In genomic region chr7:81819861-81820260, GRCh38 we compare ENCODE assay signal across 19 cellular contexts. TPM values are rescaled to one million over a fixed set of nuclear protein-coding genes. Genes with fewer than 3 reads are reported as not detected.
DNase-seq lines count a peak whose midpoint lies in the region; ATAC-seq, FAIRE-seq and TF ChIP-seq lines count a peak whose summit lies in the region.
"Had no signal": no experiment of that assay in that cellular context is flagged by ENCODE, and none has a peak within 500 bp of the region (broad histone marks: within the 10 kb centered on the region; RNA-seq: fewer than 3 reads in every experiment).

No MANE protein-coding gene starts in this region.

- H3K9me3 Mint-ChIP-seq in astrocyte (ENCODE audit: unreplicated experiment) (no peaks in the 10 kb centered on the region), WTC11 (no peaks in the 10 kb centered on the region)
- H3K9me3 Mint-ChIP-seq: H9 had no signal

- no peaks in the 10 kb centered on the region for H3K9me3 ChIP-seq in astrocyte (ENCODE audit: insufficient read depth, low read depth, low read length)
- H3K9me3 ChIP-seq: BE2C had no signal

- H3K4me3 Mint-ChIP-seq in astrocyte (ENCODE audit: unreplicated experiment) (no peak overlapping the region), WTC11 (no peak overlapping the region)
- H3K4me3 Mint-ChIP-seq: CD4-positive, alpha-beta memory T cell; H9 had no signal

- H3K27me3 ChIP-seq in astrocyte (ENCODE audit: insufficient read depth, low read length) = no peaks in the 10 kb centered on the region
- H3K27me3 ChIP-seq: BE2C had no signal

- DNase-seq in LHCN-M2 (ENCODE audit: low read depth) = peak; percentile 18
- DNase-seq in astrocyte (ENCODE audit: low read depth) = peak; percentile 26
- peak; percentile 18 for DNase-seq in fibroblast of mammary gland (ENCODE audit: low read depth)
- no peak for DNase-seq in WTC11 (ENCODE audit: low spot score)
- no peak for DNase-seq in NCI-H1436 treated with DMSO at 0.1 percent for 48 hours (lab: John Stamatoyannopoulos, UW)
- DNase-seq: BE2C; CD4-positive, alpha-beta memory T cell; DND-41; GDM1; GOT3; H9 had no signal

- H3K27me3 Mint-ChIP-seq in astrocyte (ENCODE audit: low read depth, unreplicated experiment) = no peaks in the 10 kb centered on the region
- no peaks in the 10 kb centered on the region for H3K27me3 Mint-ChIP-seq in WTC11 (ENCODE audit: low read depth)
- H3K27me3 Mint-ChIP-seq: CD4-positive, alpha-beta memory T cell had no signal

- no peaks in the 10 kb centered on the region for H3K36me3 Mint-ChIP-seq in astrocyte (ENCODE audit: low read depth, unreplicated experiment)
- H3K36me3 Mint-ChIP-seq in WTC11 = no peaks in the 10 kb centered on the region
- H3K36me3 Mint-ChIP-seq: CD4-positive, alpha-beta memory T cell had no signal

- POLR2A ChIA-PET in WTC11 (lab: Charles Lee) = no interaction called here

- H2AFZ ChIP-seq in astrocyte (ENCODE audit: low read depth, low read length) = no peak overlapping the region

- H3K36me3 ChIP-seq in astrocyte (ENCODE audit: insufficient read depth, low read length) = no peaks in the 10 kb centered on the region
- H3K36me3 ChIP-seq: BE2C had no signal

- no peak overlapping the region for H3K9ac ChIP-seq in astrocyte (ENCODE audit: low read length)

- CTCF ChIA-PET in WTC11 (lab: Charles Lee) = no interaction called here

- no peak for ATAC-seq in HG02763 (IDR thresholded peaks at IDR 0.05; ENCODE audit: unreplicated experiment)
- no peak for ATAC-seq in WTC11
- ATAC-seq in HG03095 (IDR thresholded peaks at IDR 0.05; ENCODE audit: unreplicated experiment) = no peak
- ATAC-seq: HepG2 had no signal

- H3K27ac Mint-ChIP-seq in astrocyte (ENCODE audit: unreplicated experiment) (no peak overlapping the region), WTC11 (no peak overlapping the region)
- H3K27ac Mint-ChIP-seq: CD4-positive, alpha-beta memory T cell; H9 had no signal

- TF ChIP-seq CTCF in astrocyte (IDR thresholded peaks at IDR 0.05; ENCODE audit: insufficient read depth, low read depth, low read length) (no peak), fibroblast of mammary gland (conservative IDR thresholded peaks at IDR 0.05; ENCODE audit: control insufficient read depth, insufficient read depth, low read depth, low read length) (no peak), WTC11 (IDR thresholded peaks at IDR 0.05) (no peak)

- H4K20me1 ChIP-seq in astrocyte (ENCODE audit: insufficient read depth, low read length) = no peaks in the 10 kb centered on the region

- H3K4me1 ChIP-seq in astrocyte (ENCODE audit: insufficient read depth, low read length) = no peaks in the 10 kb centered on the region

- no peak for FAIRE-seq in astrocyte (lab: Jason Lieb, UNC)
- FAIRE-seq: A204.1, GM12892, GM19239, HepG2, HTR-8/SVneo had no signal

- no peak overlapping the region for H3K27ac ChIP-seq in astrocyte (ENCODE audit: low read depth, low read length)
- H3K27ac ChIP-seq: C4-2B had no signal

- no peaks in the 10 kb centered on the region for H3K79me2 ChIP-seq in astrocyte (ENCODE audit: insufficient read depth, low read length)

- H3K4me2 ChIP-seq in astrocyte (ENCODE audit: low read length) = no peak overlapping the region

- no peaks in the 10 kb centered on the region for H3K4me1 Mint-ChIP-seq in astrocyte (ENCODE audit: low read depth, unreplicated experiment)
- H3K4me1 Mint-ChIP-seq in WTC11 = no peaks in the 10 kb centered on the region
- H3K4me1 Mint-ChIP-seq: CD4-positive, alpha-beta memory T cell; H9 had no signal

- no peak overlapping the region for H3K4me3 ChIP-seq in astrocyte (ENCODE audit: insufficient read depth, low read depth, low read length)
- no peak overlapping the region for H3K4me3 ChIP-seq in fibroblast of mammary gland (ENCODE audit: control insufficient read depth, low read depth, low read length)

TF ChIP-seq in WTC11, 78 proteins besides CTCF, POLR2A, EP300 and RAD21:
- TF ChIP-seq PRRX2 (CRISPR knock-in tag; IDR thresholded peaks at IDR 0.05) (no peak), ZNF281 (CRISPR knock-in tag; IDR thresholded peaks at IDR 0.05) (no peak), MLX (CRISPR knock-in tag; IDR thresholded peaks at IDR 0.05) (no peak), ZSCAN18 (CRISPR knock-in tag; IDR thresholded peaks at IDR 0.05) (no peak)

RNA-seq across cellular contexts. Expression of gene HGF, which starts 50.0 kb away (rescaled TPM):
- total RNA-seq in LHCN-M2 (2014; rRNA removed) (11.5 and 13.0 TPM in 2 replicates), astrocyte (not detected in 2 replicates), WTC11 (2021) (0.32 to 0.76 TPM (median 0.72 TPM) in 3 replicates)
- 0.04 TPM for polyA plus RNA-seq in LHCN-M2 (2012)
- total RNA-seq: CD4-positive, alpha-beta memory T cell; HepG2 had no signal
- polyA plus RNA-seq: CD4-positive, alpha-beta memory T cell; HepG2 had no signal

Comparison
In these comparisons a context has a peak if more than half of its experiments do, and no peak if none do; other contexts are left out.
1. DNase-seq: peak in LHCN-M2 (single experiment), astrocyte (single experiment) and fibroblast of mammary gland (single experiment); none in WTC11 (single experiment) and NCI-H1436 treated with DMSO at 0.1 percent for 48 hours (single experiment).